In genomic region chr4:86744570-86744969, GRCh38 we compare ENCODE assay signal across 22 cellular contexts.
"Had no signal": no experiment of that assay in that cellular context is flagged by ENCODE, and none has a peak within 500 bp of the region (broad histone marks: within the 10 kb centered on the region; RNA-seq: fewer than 3 reads in every experiment).

No MANE protein-coding gene starts in this region.

- H3K36me3 ChIP-seq: colonic mucosa, gastrocnemius medialis, ovary, right lobe of liver had no signal

- DNase-seq: colonic mucosa; effector CD8-positive, alpha-beta T cell; endodermal cell; gastrocnemius medialis; head of caudate nucleus; mesenchymal stem cell; mucosa of descending colon; naive B cell; nucleus accumbens; ovary; posterior cingulate gyrus; retina; right lobe of liver; small intestine; stimulated activated CD4-positive, alpha-beta T cell treated with anti-CD3 and anti-CD28 coated beads, Interleukin-15, amount 100 ng/mL, for 24 hours; stimulated activated CD4-positive, alpha-beta T cell treated with anti-CD3 and anti-CD28 coated beads, Interleukin-2, amount 100 ng/mL, for 48 hours; stimulated activated naive B cell treated with anti-CD40 and anti-IgM and Interleukin-4, amounts not matched to agents 10 μg/mL and 1 μg/mL and 100 μg/mL, for 72 hours; upper lobe of left lung had no signal

- ATAC-seq: gastrocnemius medialis; left lobe of liver; mucosa of descending colon; natural killer cell treated with Interleukin-12 subunit alpha and Interleukin-12 subunit beta and Interleukin-15 and Interleukin-18, amount 100 ng/mL, for 72 hours; right lobe of liver; stimulated activated naive B cell treated with anti-CD40 and anti-IgM and Interleukin-4, amounts not matched to agents 10 μg/mL and 1 μg/mL and 100 μg/mL, for 72 hours had no signal

- H3K27me3 ChIP-seq: colonic mucosa, gastrocnemius medialis, ovary, right lobe of liver, tibial nerve, upper lobe of left lung had no signal

- H3K9me3 ChIP-seq: colonic mucosa, gastrocnemius medialis, ovary, right lobe of liver, thoracic aorta, tibial nerve, upper lobe of left lung had no signal

- H3K4me3 ChIP-seq: colonic mucosa, gastrocnemius medialis, mucosa of descending colon, ovary, right lobe of liver, thoracic aorta, tibial nerve, upper lobe of left lung had no signal
